ENCODE assay signal across 1 cellular context in genomic region chrX:24426340-24426913, GRCh38.
TF ChIP-seq lines count a peak whose summit lies in the region.

No MANE protein-coding gene starts in this region.

TF ChIP-seq in HepG2, 621 proteins besides CTCF, POLR2A, EP300 and RAD21 (continued from another document):
- no peak for TF ChIP-seq CREB1 (IDR thresholded peaks at IDR 0.05)
- TF ChIP-seq CREB1 (CRISPR knock-in tag; IDR thresholded peaks at IDR 0.05) = peak; percentile 78
- peak; percentile 52; the same call in 1 of the 2 replicates for TF ChIP-seq ATF1 (CRISPR knock-in tag; IDR thresholded peaks at IDR 0.05)
- TF ChIP-seq MIXL1 (CRISPR knock-in tag; IDR thresholded peaks at IDR 0.05) = peak; percentile 78
- no peak for TF ChIP-seq SIX4 (CRISPR knock-in tag; IDR thresholded peaks at IDR 0.05)
- peak; percentile 73 for TF ChIP-seq HCFC1 (IDR thresholded peaks at IDR 0.05; ENCODE audit: low read depth, low read length)
- peak; percentile 87 for TF ChIP-seq NFYC (CRISPR knock-in tag; IDR thresholded peaks at IDR 0.05)
- 0 out of 2 replicates have a peak, but pooled peaks have one; percentile 26 for TF ChIP-seq ZFX (CRISPR knock-in tag; IDR thresholded peaks at IDR 0.05; ENCODE audit: low read depth)
- peak; percentile 75 for TF ChIP-seq NFYB (CRISPR knock-in tag; IDR thresholded peaks at IDR 0.05)
- peak; percentile 33; the same call in 1 of the 2 replicates for TF ChIP-seq SAP130 (CRISPR knock-in tag; IDR thresholded peaks at IDR 0.05; ENCODE audit: low read depth)
- TF ChIP-seq THAP11 (CRISPR knock-in tag; IDR thresholded peaks at IDR 0.05) = peak; percentile 98
- 0 out of 2 replicates have a peak, but pooled peaks have one; percentile 11 for TF ChIP-seq GATAD1 (CRISPR knock-in tag; IDR thresholded peaks at IDR 0.05)
- TF ChIP-seq ZGPAT (CRISPR knock-in tag; IDR thresholded peaks at IDR 0.05) = no peak
- TF ChIP-seq, protein P1, sequence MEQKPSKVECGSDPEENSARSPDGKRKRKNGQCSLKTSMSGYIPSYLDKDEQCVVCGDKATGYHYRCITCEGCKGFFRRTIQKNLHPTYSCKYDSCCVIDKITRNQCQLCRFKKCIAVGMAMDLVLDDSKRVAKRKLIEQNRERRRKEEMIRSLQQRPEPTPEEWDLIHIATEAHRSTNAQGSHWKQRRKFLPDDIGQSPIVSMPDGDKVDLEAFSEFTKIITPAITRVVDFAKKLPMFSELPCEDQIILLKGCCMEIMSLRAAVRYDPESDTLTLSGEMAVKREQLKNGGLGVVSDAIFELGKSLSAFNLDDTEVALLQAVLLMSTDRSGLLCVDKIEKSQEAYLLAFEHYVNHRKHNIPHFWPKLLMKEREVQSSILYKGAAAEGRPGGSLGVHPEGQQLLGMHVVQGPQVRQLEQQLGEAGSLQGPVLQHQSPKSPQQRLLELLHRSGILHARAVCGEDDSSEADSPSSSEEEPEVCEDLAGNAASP (CRISPR knock-in tag; IDR thresholded peaks at IDR 0.05; ENCODE audit: borderline replicate concordance) = no peak
- TF ChIP-seq, protein P2, sequence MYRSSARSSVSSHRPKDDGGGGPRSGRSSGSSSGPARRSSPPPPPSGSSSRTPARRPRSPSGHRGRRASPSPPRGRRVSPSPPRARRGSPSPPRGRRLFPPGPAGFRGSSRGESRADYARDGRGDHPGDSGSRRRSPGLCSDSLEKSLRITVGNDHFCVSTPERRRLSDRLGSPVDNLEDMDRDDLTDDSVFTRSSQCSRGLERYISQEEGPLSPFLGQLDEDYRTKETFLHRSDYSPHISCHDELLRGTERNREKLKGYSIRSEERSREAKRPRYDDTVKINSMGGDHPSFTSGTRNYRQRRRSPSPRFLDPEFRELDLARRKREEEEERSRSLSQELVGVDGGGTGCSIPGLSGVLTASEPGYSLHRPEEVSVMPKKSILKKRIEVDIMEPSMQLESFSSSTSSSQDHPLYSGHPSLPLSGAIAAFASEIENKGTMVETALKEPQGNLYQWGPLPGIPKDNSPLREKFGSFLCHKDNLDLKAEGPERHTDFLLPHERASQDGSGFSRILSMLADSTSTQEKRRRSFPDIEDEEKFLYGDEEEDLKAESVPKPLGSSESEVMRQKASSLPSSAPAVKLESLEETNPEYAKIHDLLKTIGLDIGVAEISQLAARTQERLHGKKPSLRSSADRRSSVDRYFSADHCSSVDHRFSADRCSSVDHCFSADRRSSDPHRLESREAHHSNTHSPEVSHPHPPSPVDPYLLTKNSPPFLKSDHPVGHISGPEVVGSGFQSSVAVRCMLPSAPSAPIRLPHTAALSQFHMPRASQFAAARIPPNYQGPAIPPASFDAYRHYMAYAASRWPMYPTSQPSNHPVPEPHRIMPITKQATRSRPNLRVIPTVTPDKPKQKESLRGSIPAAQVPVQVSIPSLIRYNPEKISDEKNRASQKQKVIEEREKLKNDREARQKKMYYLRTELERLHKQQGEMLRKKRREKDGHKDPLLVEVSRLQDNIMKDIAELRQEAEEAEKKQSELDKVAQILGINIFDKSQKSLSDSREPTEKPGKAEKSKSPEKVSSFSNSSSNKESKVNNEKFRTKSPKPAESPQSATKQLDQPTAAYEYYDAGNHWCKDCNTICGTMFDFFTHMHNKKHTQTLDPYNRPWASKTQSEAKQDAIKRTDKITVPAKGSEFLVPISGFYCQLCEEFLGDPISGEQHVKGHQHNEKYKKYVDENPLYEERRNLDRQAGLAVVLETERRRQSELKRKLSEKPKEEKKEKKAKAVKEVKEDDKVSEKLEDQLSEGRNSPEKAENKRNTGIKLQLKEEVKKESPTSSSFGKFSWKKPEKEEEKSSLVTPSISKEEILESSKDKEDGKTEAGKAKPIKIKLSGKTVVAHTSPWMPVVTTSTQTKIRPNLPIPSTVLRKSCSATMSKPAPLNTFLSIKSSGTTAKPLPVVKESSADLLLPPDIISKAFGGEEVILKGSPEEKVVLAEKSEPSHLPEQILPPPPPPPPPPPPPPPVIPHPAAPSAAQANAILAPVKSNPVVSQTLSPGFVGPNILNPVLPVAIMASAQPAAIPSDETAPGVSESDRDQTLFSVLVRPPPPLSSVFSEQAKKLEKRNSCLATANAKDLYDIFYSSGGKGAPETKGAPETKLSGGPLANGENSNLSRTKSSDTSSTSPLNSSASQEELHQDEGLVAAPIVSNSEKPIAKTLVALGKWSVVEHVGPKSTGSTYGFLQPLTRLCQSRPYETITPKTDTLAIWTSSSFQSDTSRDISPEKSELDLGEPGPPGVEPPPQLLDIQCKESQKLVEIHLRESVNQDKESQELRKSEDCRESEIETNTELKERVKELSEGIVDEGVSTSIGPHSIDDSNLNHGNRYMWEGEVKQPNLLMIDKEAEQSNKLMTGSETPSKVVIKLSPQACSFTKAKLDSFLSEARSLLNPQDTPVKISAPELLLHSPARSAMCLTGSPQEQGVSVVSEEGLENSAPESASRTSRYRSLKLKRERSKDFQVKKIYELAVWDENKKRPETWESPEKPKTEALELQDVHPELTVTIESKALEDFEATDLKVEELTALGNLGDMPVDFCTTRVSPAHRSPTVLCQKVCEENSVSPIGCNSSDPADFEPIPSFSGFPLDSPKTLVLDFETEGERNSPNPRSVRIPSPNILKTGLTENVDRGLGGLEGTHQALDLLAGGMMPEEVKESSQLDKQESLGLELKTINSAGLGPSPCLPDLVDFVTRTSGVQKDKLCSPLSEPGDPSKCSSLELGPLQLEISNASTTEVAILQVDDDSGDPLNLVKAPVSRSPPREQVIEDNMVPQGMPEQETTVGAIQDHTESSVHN (CRISPR knock-in tag; IDR thresholded peaks at IDR 0.05) = no peak
- TF ChIP-seq ELF1 (CRISPR knock-in tag; IDR thresholded peaks at IDR 0.05) = peak; percentile 28; the same call in 1 of the 2 replicates
- peak; percentile 83 for TF ChIP-seq ZNF143 (CRISPR knock-in tag; IDR thresholded peaks at IDR 0.05)
- TF ChIP-seq HHEX (CRISPR knock-in tag; IDR thresholded peaks at IDR 0.05) = no peak
- no peak for TF ChIP-seq ZNF530 (CRISPR knock-in tag; IDR thresholded peaks at IDR 0.05; ENCODE audit: low read depth)
- TF ChIP-seq KDM6A (CRISPR knock-in tag; IDR thresholded peaks at IDR 0.05; ENCODE audit: low read depth) = no peak
- no peak for TF ChIP-seq ZNF33A (CRISPR knock-in tag; IDR thresholded peaks at IDR 0.05; ENCODE audit: borderline replicate concordance)
- TF ChIP-seq, protein P3, sequence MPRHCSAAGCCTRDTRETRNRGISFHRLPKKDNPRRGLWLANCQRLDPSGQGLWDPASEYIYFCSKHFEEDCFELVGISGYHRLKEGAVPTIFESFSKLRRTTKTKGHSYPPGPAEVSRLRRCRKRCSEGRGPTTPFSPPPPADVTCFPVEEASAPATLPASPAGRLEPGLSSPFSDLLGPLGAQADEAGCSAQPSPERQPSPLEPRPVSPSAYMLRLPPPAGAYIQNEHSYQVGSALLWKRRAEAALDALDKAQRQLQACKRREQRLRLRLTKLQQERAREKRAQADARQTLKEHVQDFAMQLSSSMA (CRISPR knock-in tag; IDR thresholded peaks at IDR 0.05) = no peak
- TF ChIP-seq ZNF558 (CRISPR knock-in tag; IDR thresholded peaks at IDR 0.05; ENCODE audit: borderline replicate concordance) = no peak
- TF ChIP-seq, protein P4, sequence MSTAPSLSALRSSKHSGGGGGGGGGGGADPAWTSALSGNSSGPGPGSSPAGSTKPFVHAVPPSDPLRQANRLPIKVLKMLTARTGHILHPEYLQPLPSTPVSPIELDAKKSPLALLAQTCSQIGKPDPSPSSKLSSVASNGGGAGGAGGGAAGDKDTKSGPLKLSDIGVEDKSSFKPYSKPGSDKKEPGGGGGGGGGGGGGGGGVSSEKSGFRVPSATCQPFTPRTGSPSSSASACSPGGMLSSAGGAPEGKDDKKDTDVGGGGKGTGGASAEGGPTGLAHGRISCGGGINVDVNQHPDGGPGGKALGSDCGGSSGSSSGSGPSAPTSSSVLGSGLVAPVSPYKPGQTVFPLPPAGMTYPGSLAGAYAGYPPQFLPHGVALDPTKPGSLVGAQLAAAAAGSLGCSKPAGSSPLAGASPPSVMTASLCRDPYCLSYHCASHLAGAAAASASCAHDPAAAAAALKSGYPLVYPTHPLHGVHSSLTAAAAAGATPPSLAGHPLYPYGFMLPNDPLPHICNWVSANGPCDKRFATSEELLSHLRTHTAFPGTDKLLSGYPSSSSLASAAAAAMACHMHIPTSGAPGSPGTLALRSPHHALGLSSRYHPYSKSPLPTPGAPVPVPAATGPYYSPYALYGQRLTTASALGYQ (CRISPR knock-in tag; IDR thresholded peaks at IDR 0.05) = no peak
- no peak for TF ChIP-seq SMAD3 (CRISPR knock-in tag; IDR thresholded peaks at IDR 0.05)
- no peak for TF ChIP-seq ZNF20 (CRISPR knock-in tag; IDR thresholded peaks at IDR 0.05)
- TF ChIP-seq HOXA3 (CRISPR knock-in tag; IDR thresholded peaks at IDR 0.05) = no peak
- TF ChIP-seq MZF1 (CRISPR knock-in tag; IDR thresholded peaks at IDR 0.05; ENCODE audit: borderline replicate concordance) = no peak
- no peak for TF ChIP-seq ZNF205 (CRISPR knock-in tag; IDR thresholded peaks at IDR 0.05)
- TF ChIP-seq ZNF580 (CRISPR knock-in tag; IDR thresholded peaks at IDR 0.05; ENCODE audit: borderline replicate concordance, low read depth) = no peak
